Comparison of ENCODE assay signal across 15 cellular contexts in genomic region chr9:27924502-27924901, GRCh38.
DNase-seq lines count a peak whose midpoint lies in the region; FAIRE-seq and TF ChIP-seq lines count a peak whose summit lies in the region.
"Had no signal": no experiment of that assay in that cellular context is flagged by ENCODE, and none has a peak within 500 bp of the region (broad histone marks: within the 10 kb centered on the region; RNA-seq: fewer than 3 reads in every experiment).

No MANE protein-coding gene starts in this region.

- no peak for TF ChIP-seq POLR2A in H54 (IDR thresholded peaks at IDR 0.05; ENCODE audit: low read depth, low read length)

- H3K27me3 Mint-ChIP-seq in progenitor cell of endocrine pancreas: no peaks in the 10 kb centered on the region

- no peaks in the 10 kb centered on the region for H3K4me1 Mint-ChIP-seq in progenitor cell of endocrine pancreas (ENCODE audit: low read depth)

- H3K4me3 ChIP-seq in bronchial epithelial cell (ENCODE audit: low read depth, low read length): no peak overlapping the region

- FAIRE-seq in H54 (lab: Jason Lieb, UNC) (peak; percentile 27), bronchial epithelial cell (lab: Jason Lieb, UNC) (no peak)
- FAIRE-seq: GM18507, RCC 7860 had no signal

- H3K36me3 ChIP-seq in bronchial epithelial cell (ENCODE audit: control insufficient read depth, insufficient read depth, low read length): no peaks in the 10 kb centered on the region

- no peaks in the 10 kb centered on the region for H3K36me3 Mint-ChIP-seq in progenitor cell of endocrine pancreas (ENCODE audit: insufficient read depth)

- H3K4me3 Mint-ChIP-seq in progenitor cell of endocrine pancreas (ENCODE audit: low read depth): no peak overlapping the region

- TF ChIP-seq CTCF in bronchial epithelial cell (IDR thresholded peaks at IDR 0.05; ENCODE audit: insufficient read depth, low read length, severe bottlenecking) (no peak), progenitor cell of endocrine pancreas (IDR thresholded peaks at IDR 0.05; ENCODE audit: unreplicated experiment) (no peak)

- no peaks in the 10 kb centered on the region for H3K27me3 ChIP-seq in bronchial epithelial cell (ENCODE audit: control insufficient read depth, insufficient read depth, low read length)

- no peak overlapping the region for H3K27ac Mint-ChIP-seq in progenitor cell of endocrine pancreas

- DNase-seq in H54 (ENCODE audit: insufficient read length, low spot score) (no peak), NCI-H82 (lab: John Stamatoyannopoulos, UW) (peak; percentile 9), bronchial epithelial cell (ENCODE audit: low read depth) (peak; percentile 31), non-pigmented ciliary epithelial cell (ENCODE audit: low read depth) (peak; percentile 8), progenitor cell of endocrine pancreas (ENCODE audit: low spot score, unreplicated experiment) (no peak), NCI-H1092 treated with DMSO at 0.1 percent for 48 hours (lab: John Stamatoyannopoulos, UW) (no peak)
- DNase-seq in stimulated activated CD4-positive, alpha-beta T cell treated with anti-CD3 and anti-CD28 coated beads, Interleukin-1b, Interleukin-23, amount 100 ng/mL, for 48 hours: no peak
- DNase-seq: DMS53, KBM-7, NCI-H2029, NCI-H446 treated with DMSO at 0.1 percent for 48 hours, NCI-H526, OCI-M1 had no signal

- H3K9me3 Mint-ChIP-seq in progenitor cell of endocrine pancreas (ENCODE audit: low read depth): peaks cover 4% of the 10 kb centered on the region

Comparison
In these comparisons a context has a peak if more than half of its experiments do, and no peak if none do; other contexts are left out.
1. DNase-seq: peak in NCI-H82 (single experiment), bronchial epithelial cell (single experiment) and non-pigmented ciliary epithelial cell (single experiment); none in H54 (single experiment), progenitor cell of endocrine pancreas (single experiment), stimulated activated CD4-positive, alpha-beta T cell treated with anti-CD3 and anti-CD28 coated beads, Interleukin-1b, Interleukin-23, amount 100 ng/mL, for 48 hours (single experiment) and NCI-H1092 treated with DMSO at 0.1 percent for 48 hours (single experiment).